ENCODE assay signal across 2 cellular contexts in genomic region chr2:177332041-177332991, GRCh38.
TF ChIP-seq lines count a peak whose summit lies in the region.

No MANE protein-coding gene starts in this region.

TF ChIP-seq in GM23338, 12 proteins besides CTCF, POLR2A, EP300 and RAD21:
- no peak for TF ChIP-seq ZNF462 (CRISPR knock-in tag; IDR thresholded peaks at IDR 0.05)
- no peak for TF ChIP-seq NANOG (IDR thresholded peaks at IDR 0.05; ENCODE audit: borderline replicate concordance)
- TF ChIP-seq EZH2phosphoT487 (IDR thresholded peaks at IDR 0.05; ENCODE audit: unreplicated experiment) = no peak
- no peak for TF ChIP-seq STAT1 (IDR thresholded peaks at IDR 0.05; ENCODE audit: unreplicated experiment)
- no peak for TF ChIP-seq JUNB (IDR thresholded peaks at IDR 0.05; ENCODE audit: unreplicated experiment)
- TF ChIP-seq CREB1 (CRISPR knock-in tag; IDR thresholded peaks at IDR 0.05; ENCODE audit: low read depth) = no peak
- TF ChIP-seq REST (IDR thresholded peaks at IDR 0.05; ENCODE audit: unreplicated experiment) = no peak
- TF ChIP-seq ZNF331 (CRISPR knock-in tag; IDR thresholded peaks at IDR 0.05; ENCODE audit: low read depth) = no peak

TF ChIP-seq in K562, 482 proteins besides CTCF, POLR2A, EP300 and RAD21 (continued from another document and continues in another):
- peak in 1 of 3 experiments; percentile 55; a peak in 2 of 6 replicates for TF ChIP-seq ZBTB11 (CRISPR knock-in tag; IDR thresholded peaks at IDR 0.05)
- TF ChIP-seq HNRNPH1 (optimal IDR thresholded peaks at IDR 0.05; ENCODE audit: low read depth, low read length) = no peak
- no peak for TF ChIP-seq MEIS2 (IDR thresholded peaks at IDR 0.05; ENCODE audit: partially characterized antibody)
- peak; percentile 24 for TF ChIP-seq CTCFL (IDR thresholded peaks at IDR 0.05; ENCODE audit: borderline replicate concordance, insufficient read depth, low read depth, low read length, poor library complexity, severe bottlenecking)
- no peak for TF ChIP-seq AFF4 (CRISPR knock-in tag; IDR thresholded peaks at IDR 0.05)
- peak; percentile 77; the same call in 1 of the 2 replicates for TF ChIP-seq HLTF (IDR thresholded peaks at IDR 0.05)
- 0 out of 2 replicates have a peak, but pooled peaks have one; percentile 39 for TF ChIP-seq ERF (CRISPR knock-in tag; IDR thresholded peaks at IDR 0.05)
- peak; percentile 97 for TF ChIP-seq BRD9 (IDR thresholded peaks at IDR 0.05; ENCODE audit: low read depth, partially characterized antibody)
- TF ChIP-seq ZBED1 (IDR thresholded peaks at IDR 0.05) = no peak
- TF ChIP-seq NR2C2 (CRISPR knock-in tag; IDR thresholded peaks at IDR 0.05) = no peak
- TF ChIP-seq NR2C2 (tag; IDR thresholded peaks at IDR 0.05) = peak; percentile 26; the same call in 1 of the 2 replicates
- TF ChIP-seq SLC30A9 (CRISPR knock-in tag; IDR thresholded peaks at IDR 0.05) = no peak
- peak; percentile 59; the same call in 1 of the 2 replicates for TF ChIP-seq BACH1 (tag; IDR thresholded peaks at IDR 0.05)
- no peak for TF ChIP-seq CEBPG (CRISPR knock-in tag; IDR thresholded peaks at IDR 0.05)
- 0 out of 4 replicates have a peak, but pooled peaks of 1 of the 2 experiments have one; percentile 31 for TF ChIP-seq CEBPG (tag; conservative IDR thresholded peaks at IDR 0.05 in 1 of 2, IDR thresholded peaks at IDR 0.05 in 1 of 2)
- TF ChIP-seq HDAC2 (IDR thresholded peaks at IDR 0.05) = no peak
- 0 out of 4 replicates have a peak, but pooled peaks of 1 of the 2 experiments have one; percentile 33 for TF ChIP-seq RCOR1 (IDR thresholded peaks at IDR 0.05; ENCODE audit: borderline replicate concordance in 1 of 2, low read depth in 2 of 2, low read length in 2 of 2)
- TF ChIP-seq GTF2E2 (tag; IDR thresholded peaks at IDR 0.05) = 0 out of 2 replicates have a peak, but pooled peaks have one; percentile 24
- peak; percentile 25; the same call in 1 of the 2 replicates for TF ChIP-seq FOSL1 (tag; conservative IDR thresholded peaks at IDR 0.05)
- TF ChIP-seq POU5F1 (IDR thresholded peaks at IDR 0.05; ENCODE audit: borderline replicate concordance, low read depth, low read length, partially characterized antibody) = no peak
- TF ChIP-seq SMC3 (conservative IDR thresholded peaks at IDR 0.05; ENCODE audit: insufficient read depth, low read depth, low read length) = peak; percentile 89
- no peak for TF ChIP-seq E2F1 (CRISPR knock-in tag; IDR thresholded peaks at IDR 0.05)
- peak; percentile 47; the same call in 1 of the 2 replicates for TF ChIP-seq SOX6 (IDR thresholded peaks at IDR 0.05)
- peak; percentile 99 for TF ChIP-seq ZNF384 (IDR thresholded peaks at IDR 0.05; ENCODE audit: low read depth, low read length)
- TF ChIP-seq MGA (IDR thresholded peaks at IDR 0.05) = no peak
- TF ChIP-seq MAZ (CRISPR knock-in tag; conservative IDR thresholded peaks at IDR 0.05 in 1 of 2, IDR thresholded peaks at IDR 0.05 in 1 of 2) = peak in 1 of 2 experiments; percentile 75; a peak in 2 of 4 replicates
